In genomic region chr22:49934891-49935557, GRCh38 we compare ENCODE assay signal across 8 cellular contexts. TPM values are rescaled to one million over a fixed set of nuclear protein-coding genes. Genes with fewer than 3 reads are reported as not detected.
DNase-seq lines count a peak whose midpoint lies in the region; ATAC-seq and TF ChIP-seq lines count a peak whose summit lies in the region.

No MANE protein-coding gene starts in this region.

- ATAC-seq in lower lobe of right lung = peak; percentile 59 to 62
- no peak for ATAC-seq in HG02588 (IDR thresholded peaks at IDR 0.05; ENCODE audit: unreplicated experiment)

- H3K27me3 Mint-ChIP-seq in dendritic cell treated with granulocyte-macrophage colony-stimulating factor and Interleukin-4, amounts not matched to agents 40 ng/mL and 50 ng/mL, for 4 days = peaks cover 10% of the 10 kb centered on the region

- no peaks in the 10 kb centered on the region for H3K9me3 Mint-ChIP-seq in dendritic cell treated with granulocyte-macrophage colony-stimulating factor and Interleukin-4, amounts not matched to agents 40 ng/mL and 50 ng/mL, for 4 days

- peak overlapping the region; percentile 83 for H3K4me3 Mint-ChIP-seq in dendritic cell treated with granulocyte-macrophage colony-stimulating factor and Interleukin-4, amounts not matched to agents 40 ng/mL and 50 ng/mL, for 4 days

- DNase-seq in BE2C = peak; percentile 64
- peak; percentile 22 for DNase-seq in LHCN-M2 (ENCODE audit: low read depth)
- DNase-seq in activated CD4-positive, alpha-beta T cell treated with anti-CD3 and anti-CD28 coated beads for 48 hours = peak; percentile 92
- DNase-seq in lower lobe of right lung = peak; percentile 90
- DNase-seq in stimulated activated CD8-positive, alpha-beta memory T cell treated with anti-CD3 and anti-CD28 coated beads, Interleukin-15, amount 100 ng/mL, for 48 hours (ENCODE audit: low read depth in 2 of 2) = peak; percentile 86 to 89
- DNase-seq in NCI-H345 treated with DMSO at 0.1 percent for 48 hours (lab: John Stamatoyannopoulos, UW; ENCODE audit: unreplicated experiment) = no peak

- intact Hi-C loops in dendritic cell treated with granulocyte-macrophage colony-stimulating factor and Interleukin-4, amounts not matched to agents 40 ng/mL and 50 ng/mL, for 4 days (cut with micrococcal nuclease) = loop anchor here (5.0 to 10.0 kb wide), 2 partner anchors 37 to 270 kb away; partner anchors contain the start of gene SELENOO
- intact Hi-C loops in lower lobe of right lung (cut with DNase I) = no loop called here

- H3K36me3 Mint-ChIP-seq in dendritic cell treated with granulocyte-macrophage colony-stimulating factor and Interleukin-4, amounts not matched to agents 40 ng/mL and 50 ng/mL, for 4 days (ENCODE audit: low read depth) = peaks cover 21% of the 10 kb centered on the region

- H3K27ac Mint-ChIP-seq in dendritic cell treated with granulocyte-macrophage colony-stimulating factor and Interleukin-4, amounts not matched to agents 40 ng/mL and 50 ng/mL, for 4 days = peak overlapping the region; percentile 95

- no peak overlapping the region for H3K4me3 ChIP-seq in BE2C (ENCODE audit: low read depth, low read length)
- peak overlapping the region; percentile 66 for H3K4me3 ChIP-seq in lower lobe of right lung

- no peaks in the 10 kb centered on the region for H3K9me3 ChIP-seq in BE2C
- H3K9me3 ChIP-seq in lower lobe of right lung = no peaks in the 10 kb centered on the region

- H3K27ac ChIP-seq in lower lobe of right lung = peak overlapping the region; percentile 99

- TF ChIP-seq CTCF in BE2C (IDR thresholded peaks at IDR 0.05; ENCODE audit: low read depth, low read length) (no peak), lower lobe of right lung (IDR thresholded peaks at IDR 0.05) (no peak)

- no peaks in the 10 kb centered on the region for H3K36me3 ChIP-seq in BE2C
- H3K36me3 ChIP-seq in lower lobe of right lung = no peaks in the 10 kb centered on the region

- peaks cover 73% of the 10 kb centered on the region for H3K4me1 Mint-ChIP-seq in dendritic cell treated with granulocyte-macrophage colony-stimulating factor and Interleukin-4, amounts not matched to agents 40 ng/mL and 50 ng/mL, for 4 days (ENCODE audit: low read depth)

- H3K4me1 ChIP-seq in BE2C = peaks cover 25% of the 10 kb centered on the region
- peaks cover 80% of the 10 kb centered on the region for H3K4me1 ChIP-seq in lower lobe of right lung

- no peaks in the 10 kb centered on the region for H3K27me3 ChIP-seq in BE2C
- H3K27me3 ChIP-seq in lower lobe of right lung (ENCODE audit: low read depth) = no peaks in the 10 kb centered on the region

RNA-seq across cellular contexts. Expression of gene CRELD2, which starts 16.6 kb away (rescaled TPM):
- 33.2 TPM for polyA plus RNA-seq in BE2C (2012; ENCODE audit: insufficient read depth, insufficient read length, low read depth)
- 71.1 and 91.8 TPM in 2 replicates for total RNA-seq in LHCN-M2 (2014; rRNA removed)
- 54.1 TPM for polyA plus RNA-seq in LHCN-M2 (2012)
- 42.7 TPM for total RNA-seq in lower lobe of right lung

RNA-seq across cellular contexts. Expression of gene ALG12, which starts 16.8 kb away (rescaled TPM):
- 36.3 TPM for polyA plus RNA-seq in BE2C (2012; ENCODE audit: insufficient read depth, insufficient read length, low read depth)
- total RNA-seq in LHCN-M2 (2014; rRNA removed) (18.1 and 19.4 TPM in 2 replicates), lower lobe of right lung (25.9 TPM)
- polyA plus RNA-seq in LHCN-M2 (2012) = 14.5 TPM

RNA-seq across cellular contexts. Expression of gene PIM3, which starts 25.5 kb away (rescaled TPM):
- 286 TPM for polyA plus RNA-seq in BE2C (2012; ENCODE audit: insufficient read depth, insufficient read length, low read depth)
- total RNA-seq in LHCN-M2 (2014; rRNA removed) (30.5 and 30.8 TPM in 2 replicates), lower lobe of right lung (94.7 TPM)
- polyA plus RNA-seq in LHCN-M2 (2012) = 8.4 TPM
